27 cellular contexts compared by ENCODE assay signal in genomic region chr17:56718515-56718914, GRCh38.
"Had no signal": no experiment of that assay in that cellular context is flagged by ENCODE, and none has a peak within 500 bp of the region (broad histone marks: within the 10 kb centered on the region; RNA-seq: fewer than 3 reads in every experiment).

No MANE protein-coding gene starts in this region.

- H3K4me2 ChIP-seq: neural progenitor cell had no signal

- H3K27ac Mint-ChIP-seq: activated CD4-positive, alpha-beta memory T cell treated with anti-CD3 and anti-CD28 coated beads, Interleukin-2, amount 10 ng/mL, durations not matched to agents 7 days and 5 days; activated CD4-positive, alpha-beta T cell treated with anti-CD3 and anti-CD28 coated beads, Interleukin-2, amount 10 ng/mL, durations not matched to agents 7 days and 5 days; activated naive CD4-positive, alpha-beta T cell treated with anti-CD3 and anti-CD28 coated beads, Interleukin-2, amount 50 U/mL, for 24 hours; activated T-cell treated with anti-CD3 and anti-CD28 coated beads, Interleukin-2, amount 50 U/mL, for 24 hours; dendritic cell treated with granulocyte-macrophage colony-stimulating factor and Interleukin-4, amounts not matched to agents 40 ng/mL and 50 ng/mL, for 4 days; endodermal cell; natural killer cell; neural progenitor cell; stimulated activated naive B cell treated with anti-CD40 and anti-IgM and Interleukin-4, amounts not matched to agents 10 μg/mL and 1 μg/mL and 100 μg/mL, for 72 hours had no signal

- H3K27me3 Mint-ChIP-seq: activated naive CD4-positive, alpha-beta T cell treated with anti-CD3 and anti-CD28 coated beads, Interleukin-2, amount 50 U/mL, for 24 hours; dendritic cell treated with granulocyte-macrophage colony-stimulating factor and Interleukin-4, amounts not matched to agents 40 ng/mL and 50 ng/mL, for 4 days; stimulated activated naive B cell treated with anti-CD40 and anti-IgM and Interleukin-4, amounts not matched to agents 10 μg/mL and 1 μg/mL and 100 μg/mL, for 72 hours had no signal

- H3K4me1 Mint-ChIP-seq: central memory CD8-positive, alpha-beta T cell; endodermal cell; natural killer cell; neural progenitor cell; stimulated activated naive B cell treated with anti-CD40 and anti-IgM and Interleukin-4, amounts not matched to agents 10 μg/mL and 1 μg/mL and 100 μg/mL, for 72 hours had no signal

- H3K4me3 Mint-ChIP-seq: activated CD4-positive, alpha-beta memory T cell treated with anti-CD3 and anti-CD28 coated beads, Interleukin-2, amount 10 ng/mL, durations not matched to agents 7 days and 5 days; activated CD4-positive, alpha-beta T cell treated with anti-CD3 and anti-CD28 coated beads, Interleukin-2, amount 10 ng/mL, durations not matched to agents 7 days and 5 days; activated naive CD4-positive, alpha-beta T cell treated with anti-CD3 and anti-CD28 coated beads, Interleukin-2, amount 50 U/mL, for 24 hours; activated T-cell treated with anti-CD3 and anti-CD28 coated beads, Interleukin-2, amount 50 U/mL, for 24 hours; central memory CD8-positive, alpha-beta T cell; dendritic cell treated with granulocyte-macrophage colony-stimulating factor and Interleukin-4, amounts not matched to agents 40 ng/mL and 50 ng/mL, for 4 days; endodermal cell; natural killer cell; neural progenitor cell; stimulated activated naive B cell treated with anti-CD40 and anti-IgM and Interleukin-4, amounts not matched to agents 10 μg/mL and 1 μg/mL and 100 μg/mL, for 72 hours had no signal

- H3K36me3 Mint-ChIP-seq: activated naive CD4-positive, alpha-beta T cell treated with anti-CD3 and anti-CD28 coated beads, Interleukin-2, amount 50 U/mL, for 24 hours; natural killer cell; neural progenitor cell; stimulated activated naive B cell treated with anti-CD40 and anti-IgM and Interleukin-4, amounts not matched to agents 10 μg/mL and 1 μg/mL and 100 μg/mL, for 72 hours had no signal

- H2AFZ ChIP-seq: neural progenitor cell had no signal

- H3K9me3 ChIP-seq: esophagus muscularis mucosa, heart left ventricle, left lung, lower lobe of right lung, right atrium auricular region, suprapubic skin, tibial artery, upper lobe of right lung had no signal

- H3K27me3 ChIP-seq: foreskin keratinocyte, left lung, neural progenitor cell, right atrium auricular region, upper lobe of right lung had no signal

- DNase-seq: activated CD4-positive, alpha-beta memory T cell treated with anti-CD3 and anti-CD28 coated beads, Interleukin-2, amount 10 ng/mL, durations not matched to agents 7 days and 5 days; activated CD4-positive, alpha-beta T cell treated with anti-CD3 and anti-CD28 coated beads for 1 hour; activated CD4-positive, alpha-beta T cell treated with anti-CD3 and anti-CD28 coated beads, Interleukin-2, amount 10 ng/mL, durations not matched to agents 7 days and 5 days; activated CD8-positive, alpha-beta memory T cell treated with anti-CD3 and anti-CD28 coated beads, Interleukin-2, amount 50 U/mL, for 48 hours; activated gamma-delta T cell treated with Interleukin-2 at 50 U/mL for 16 hours; activated T-cell treated with anti-CD3 and anti-CD28 coated beads, Interleukin-2, amount 50 U/mL, for 24 hours; anterior cingulate cortex; endodermal cell; foreskin keratinocyte; heart left ventricle; left lung; lower lobe of right lung; mesendoderm; natural killer cell; stimulated activated CD4-positive, alpha-beta T cell treated with anti-CD3 and anti-CD28 coated beads, Interleukin-15, amount 100 ng/mL, for 24 hours; stimulated activated CD4-positive, alpha-beta T cell treated with anti-CD3 and anti-CD28 coated beads, Interleukin-2, amount 100 ng/mL, for 24 hours; stimulated activated naive B cell treated with anti-CD40 and anti-IgM and Interleukin-4, amounts not matched to agents 10 μg/mL and 1 μg/mL and 100 μg/mL, for 72 hours; T1000; tibial artery; upper lobe of right lung had no signal

- H3K4me1 ChIP-seq: esophagus muscularis mucosa, heart left ventricle, left lung, lower lobe of right lung, neural progenitor cell, right atrium auricular region, suprapubic skin, tibial artery, upper lobe of right lung had no signal

- ATAC-seq: foreskin keratinocyte; heart left ventricle; left lung; lower lobe of right lung; natural killer cell; stimulated activated naive B cell treated with anti-CD40 and anti-IgM and Interleukin-4, amounts not matched to agents 10 μg/mL and 1 μg/mL and 100 μg/mL, for 72 hours; upper lobe of right lung had no signal

- H3K9ac ChIP-seq: neural progenitor cell had no signal

- H3K27ac ChIP-seq: esophagus muscularis mucosa, foreskin keratinocyte, heart left ventricle, left lung, lower lobe of right lung, neural progenitor cell, right atrium auricular region, suprapubic skin, tibial artery, upper lobe of right lung had no signal

- H3K4me3 ChIP-seq: esophagus muscularis mucosa, heart left ventricle, left lung, lower lobe of right lung, neural progenitor cell, right atrium auricular region, suprapubic skin, tibial artery, upper lobe of right lung had no signal

- H3K9me3 Mint-ChIP-seq: activated CD4-positive, alpha-beta memory T cell treated with anti-CD3 and anti-CD28 coated beads, Interleukin-2, amount 10 ng/mL, durations not matched to agents 7 days and 5 days; activated CD4-positive, alpha-beta T cell treated with anti-CD3 and anti-CD28 coated beads, Interleukin-2, amount 10 ng/mL, durations not matched to agents 7 days and 5 days; activated naive CD4-positive, alpha-beta T cell treated with anti-CD3 and anti-CD28 coated beads, Interleukin-2, amount 50 U/mL, for 24 hours; activated T-cell treated with anti-CD3 and anti-CD28 coated beads, Interleukin-2, amount 50 U/mL, for 24 hours; central memory CD8-positive, alpha-beta T cell; dendritic cell treated with granulocyte-macrophage colony-stimulating factor and Interleukin-4, amounts not matched to agents 40 ng/mL and 50 ng/mL, for 4 days; endodermal cell; natural killer cell; stimulated activated naive B cell treated with anti-CD40 and anti-IgM and Interleukin-4, amounts not matched to agents 10 μg/mL and 1 μg/mL and 100 μg/mL, for 72 hours had no signal

- H3K36me3 ChIP-seq: esophagus muscularis mucosa, heart left ventricle, left lung, lower lobe of right lung, neural progenitor cell, right atrium auricular region, suprapubic skin, tibial artery, upper lobe of right lung had no signal
